ENCODE assay signal across 1 cellular context in genomic region chr14:31207287-31207745, GRCh38.
TF ChIP-seq lines count a peak whose summit lies in the region.

No MANE protein-coding gene starts in this region.

TF ChIP-seq in IMR-90, 13 proteins besides CTCF, POLR2A, EP300 and RAD21:
- TF ChIP-seq USF2 (IDR thresholded peaks at IDR 0.05; ENCODE audit: low read depth, low read length): no peak
- TF ChIP-seq FOS (IDR thresholded peaks at IDR 0.05; ENCODE audit: low read depth, low read length): no peak
- no peak for TF ChIP-seq SMC3 (IDR thresholded peaks at IDR 0.05; ENCODE audit: low read depth, low read length)
- peak; percentile 37; the same call in 1 of the 2 replicates for TF ChIP-seq MXI1 (IDR thresholded peaks at IDR 0.05; ENCODE audit: borderline replicate concordance, low read depth, low read length)
- no peak for TF ChIP-seq CEBPB (IDR thresholded peaks at IDR 0.05; ENCODE audit: low read depth, low read length)
